ENCODE assay signal across 1 cellular context in genomic region chr1:228408869-228409805, GRCh38.
TF ChIP-seq lines count a peak whose summit lies in the region.

No MANE protein-coding gene starts in this region.

TF ChIP-seq in H1, 55 proteins besides CTCF, POLR2A, EP300 and RAD21:
- TF ChIP-seq HDAC6 (IDR thresholded peaks at IDR 0.05; ENCODE audit: low read depth, low read length) (no peak), MAX (IDR thresholded peaks at IDR 0.05) (no peak), NANOG (IDR thresholded peaks at IDR 0.05; ENCODE audit: insufficient read depth, low read depth, low read length, poor library complexity, severe bottlenecking) (no peak), SIX5 (IDR thresholded peaks at IDR 0.05; ENCODE audit: low read depth, low read length) (no peak), YY1 (IDR thresholded peaks at IDR 0.05; ENCODE audit: low read depth, low read length) (no peak), CBX5 (IDR thresholded peaks at IDR 0.05; ENCODE audit: low read depth, low read length) (no peak), POU5F1 (IDR thresholded peaks at IDR 0.05; ENCODE audit: low read depth, low read length) (no peak), JUN (IDR thresholded peaks at IDR 0.05; ENCODE audit: low read depth, low read length) (no peak), SP2 (IDR thresholded peaks at IDR 0.05; ENCODE audit: low read length) (no peak), BRCA1 (IDR thresholded peaks at IDR 0.05; ENCODE audit: low read depth, low read length) (no peak), BCL11A (IDR thresholded peaks at IDR 0.05; ENCODE audit: low read depth in 2 of 2, low read length in 2 of 2) (no peak), FOSL1 (IDR thresholded peaks at IDR 0.05; ENCODE audit: insufficient read depth, low read depth, low read length) (no peak), BACH1 (IDR thresholded peaks at IDR 0.05; ENCODE audit: low read length) (no peak), CHD2 (IDR thresholded peaks at IDR 0.05; ENCODE audit: low read length) (no peak), ATF3 (IDR thresholded peaks at IDR 0.05; ENCODE audit: insufficient read depth, low read depth, low read length) (no peak), ZNF274 (IDR thresholded peaks at IDR 0.05; ENCODE audit: borderline replicate concordance, extremely low read depth, low read length) (no peak), NRF1 (IDR thresholded peaks at IDR 0.05; ENCODE audit: low read depth, low read length) (no peak), HDAC2 (IDR thresholded peaks at IDR 0.05; ENCODE audit: borderline replicate concordance in 1 of 2, low read depth in 2 of 2, low read length in 2 of 2) (no peak)
- TF ChIP-seq, protein P1, sequence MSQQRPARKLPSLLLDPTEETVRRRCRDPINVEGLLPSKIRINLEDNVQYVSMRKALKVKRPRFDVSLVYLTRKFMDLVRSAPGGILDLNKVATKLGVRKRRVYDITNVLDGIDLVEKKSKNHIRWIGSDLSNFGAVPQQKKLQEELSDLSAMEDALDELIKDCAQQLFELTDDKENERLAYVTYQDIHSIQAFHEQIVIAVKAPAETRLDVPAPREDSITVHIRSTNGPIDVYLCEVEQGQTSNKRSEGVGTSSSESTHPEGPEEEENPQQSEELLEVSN (IDR thresholded peaks at IDR 0.05), result no peak
- TF ChIP-seq, protein P2, sequence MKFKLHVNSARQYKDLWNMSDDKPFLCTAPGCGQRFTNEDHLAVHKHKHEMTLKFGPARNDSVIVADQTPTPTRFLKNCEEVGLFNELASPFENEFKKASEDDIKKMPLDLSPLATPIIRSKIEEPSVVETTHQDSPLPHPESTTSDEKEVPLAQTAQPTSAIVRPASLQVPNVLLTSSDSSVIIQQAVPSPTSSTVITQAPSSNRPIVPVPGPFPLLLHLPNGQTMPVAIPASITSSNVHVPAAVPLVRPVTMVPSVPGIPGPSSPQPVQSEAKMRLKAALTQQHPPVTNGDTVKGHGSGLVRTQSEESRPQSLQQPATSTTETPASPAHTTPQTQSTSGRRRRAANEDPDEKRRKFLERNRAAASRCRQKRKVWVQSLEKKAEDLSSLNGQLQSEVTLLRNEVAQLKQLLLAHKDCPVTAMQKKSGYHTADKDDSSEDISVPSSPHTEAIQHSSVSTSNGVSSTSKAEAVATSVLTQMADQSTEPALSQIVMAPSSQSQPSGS (IDR thresholded peaks at IDR 0.05; ENCODE audit: low read length), result no peak
